In genomic region chr13:50080856-50081105, GRCh38 we compare ENCODE assay signal across 8 cellular contexts.
DNase-seq lines count a peak whose midpoint lies in the region; ATAC-seq and TF ChIP-seq lines count a peak whose summit lies in the region.

No MANE protein-coding gene starts in this region.

- intact Hi-C loops in colonic mucosa (cut with DNase I): loop anchor here (2.0 to 5.0 kb wide), 2 partner anchors 44 to 83 kb away; partner anchors contain the start of gene TRIM13

- ATAC-seq in naive B cell (ENCODE audit: low read depth in 2 of 2): peak; percentile 1 to 2
- ATAC-seq in GM18517 (IDR thresholded peaks at IDR 0.05; ENCODE audit: unreplicated experiment): no peak
- no peak for ATAC-seq in GM21515 (IDR thresholded peaks at IDR 0.05; ENCODE audit: unreplicated experiment)

- H3K4me1 Mint-ChIP-seq in naive B cell: peaks cover 24 to 72% (median 30%) of the 10 kb centered on the region in 3 donors

- no peaks in the 10 kb centered on the region for H3K9me3 ChIP-seq in colonic mucosa

- H3K4me3 Mint-ChIP-seq in naive B cell: peak overlapping the region; percentile 93 to 100 (median 100)

- peaks cover 0 to 9% of the 10 kb centered on the region in 2 donors for H3K36me3 Mint-ChIP-seq in naive B cell

- TF ChIP-seq CTCF in GM12864 (IDR thresholded peaks at IDR 0.05; ENCODE audit: low read depth, low read length, missing control alignments) (no peak), colonic mucosa (IDR thresholded peaks at IDR 0.05) (no peak)

- H3K27ac ChIP-seq in colonic mucosa: peak overlapping the region; percentile 89

- no peaks in the 10 kb centered on the region for H3K27me3 ChIP-seq in colonic mucosa

- DNase-seq in GM12864 (ENCODE audit: low read depth) (no peak), M059J (ENCODE audit: low read depth) (peak; percentile 42), colonic mucosa (no peak), naive B cell (peak; percentile 49), NCI-H146 (lab: John Stamatoyannopoulos, UW) (no peak), kidney tubule cell (ENCODE audit: low spot score) (no peak)

- no peaks in the 10 kb centered on the region for H3K36me3 ChIP-seq in colonic mucosa

- H3K9ac ChIP-seq in colonic mucosa (ENCODE audit: low read depth in 2 of 2, low read length in 2 of 2): peak overlapping the region; percentile 79 to 98

- H3K27ac Mint-ChIP-seq in naive B cell: peak overlapping the region; percentile 95 to 99 (median 97)

- H3K4me1 ChIP-seq in colonic mucosa: no peaks in the 10 kb centered on the region

- H3K4me3 ChIP-seq in GM12864 (ENCODE audit: low read depth, low read length) (peak overlapping the region; percentile 83), colonic mucosa (peak overlapping the region; percentile 70)

- no peaks in the 10 kb centered on the region for H3K27me3 Mint-ChIP-seq in naive B cell

- no peaks in the 10 kb centered on the region for H3K9me3 Mint-ChIP-seq in naive B cell

Comparison
In these comparisons a context has a peak if more than half of its experiments do, and no peak if none do; other contexts are left out.
1. DNase-seq: peak in M059J (single experiment) and naive B cell (single experiment); none in GM12864 (single experiment), colonic mucosa (single experiment), NCI-H146 (single experiment) and kidney tubule cell (single experiment).
2. ATAC-seq: peak in naive B cell (2 of 2); none in GM18517 (single experiment) and GM21515 (single experiment).